In genomic region chr17:37726891-37727780, GRCh38 we compare ENCODE assay signal across 31 cellular contexts. TPM values are rescaled to one million over a fixed set of nuclear protein-coding genes. Genes with fewer than 3 reads are reported as not detected.
DNase-seq lines count a peak whose midpoint lies in the region; ATAC-seq and TF ChIP-seq lines count a peak whose summit lies in the region.
"Had no signal": no experiment of that assay in that cellular context is flagged by ENCODE, and none has a peak within 500 bp of the region (broad histone marks: within the 10 kb centered on the region; RNA-seq: fewer than 3 reads in every experiment).

No MANE protein-coding gene starts in this region.

- H3K9me3 ChIP-seq in endodermal cell (ENCODE audit: control insufficient read depth, low read length): no peaks in the 10 kb centered on the region
- H3K9me3 ChIP-seq in mucosa of descending colon: no peaks in the 10 kb centered on the region
- H3K9me3 ChIP-seq in psoas muscle: no peaks in the 10 kb centered on the region
- H3K9me3 ChIP-seq: Caco-2 had no signal

- H3K36me3 Mint-ChIP-seq in endodermal cell (ENCODE audit: low read depth): peaks cover 67% of the 10 kb centered on the region
- H3K36me3 Mint-ChIP-seq in stimulated activated effector memory CD8-positive, alpha-beta T cell treated with anti-CD3 and anti-CD28 coated beads, Interleukin-12 subunit alpha, Interleukin-12 subunit beta, amount 100 ng/mL, for 72 hours: no peaks in the 10 kb centered on the region
- H3K36me3 Mint-ChIP-seq in MCF 10A (ENCODE audit: insufficient read depth, unreplicated experiment): no peaks in the 10 kb centered on the region
- H3K36me3 Mint-ChIP-seq in activated naive CD8-positive, alpha-beta T cell treated with anti-CD3 and anti-CD28 coated beads, Interleukin-2, amount 50 U/mL, for 24 hours (ENCODE audit: low read depth): peaks cover 2% of the 10 kb centered on the region
- H3K36me3 Mint-ChIP-seq: brain; naive thymus-derived CD4-positive, alpha-beta T cell had no signal

- H3K36me3 ChIP-seq in endodermal cell (ENCODE audit: control insufficient read depth, insufficient read depth, low read length): peaks cover 69% of the 10 kb centered on the region
- H3K36me3 ChIP-seq in mucosa of descending colon (ENCODE audit: low read depth): no peaks in the 10 kb centered on the region
- no peaks in the 10 kb centered on the region for H3K36me3 ChIP-seq in psoas muscle (ENCODE audit: insufficient read depth in 1 of 2, low read depth in 1 of 2)

- H3K27ac ChIP-seq in endodermal cell (ENCODE audit: low read depth, low read length) (no peak overlapping the region), psoas muscle (no peak overlapping the region)
- H3K27ac ChIP-seq: KMS-11 had no signal

- CTCF ChIA-PET in MCF 10A (lab: Yijun Ruan, JAX): no interaction called here

- H3K27me3 Mint-ChIP-seq in endodermal cell (ENCODE audit: insufficient read depth) (no peaks in the 10 kb centered on the region), MCF 10A (ENCODE audit: insufficient read depth, unreplicated experiment) (no peaks in the 10 kb centered on the region)
- peaks cover 2% of the 10 kb centered on the region for H3K27me3 Mint-ChIP-seq in activated naive CD8-positive, alpha-beta T cell treated with anti-CD3 and anti-CD28 coated beads, Interleukin-2, amount 50 U/mL, for 24 hours
- H3K27me3 Mint-ChIP-seq: activated CD4-positive, alpha-beta T cell treated with anti-CD3 and anti-CD28 coated beads for 36 hours; stimulated activated memory B cell treated with anti-CD40 and anti-IgM and Interleukin-4, amounts not matched to agents 10 μg/mL and 1 μg/mL and 100 μg/mL, for 72 hours had no signal

- intact Hi-C loops in mucosa of descending colon (cut with DNase I, micrococcal nuclease) (no loop called here), psoas muscle (cut with DNase I) (no loop called here), MCF 10A (cut with micrococcal nuclease) (no loop called here)

- peak; percentile 72 for ATAC-seq in mucosa of descending colon
- ATAC-seq in stimulated activated effector memory CD8-positive, alpha-beta T cell treated with anti-CD3 and anti-CD28 coated beads, Interleukin-12 subunit alpha, Interleukin-12 subunit beta, amount 100 ng/mL, for 72 hours: peak; percentile 15
- no peak for ATAC-seq in psoas muscle
- no peak for ATAC-seq in activated naive CD8-positive, alpha-beta T cell treated with anti-CD3 and anti-CD28 coated beads, Interleukin-2, amount 50 U/mL, for 24 hours
- ATAC-seq: activated CD4-positive, alpha-beta T cell treated with anti-CD3 and anti-CD28 coated beads for 36 hours; naive thymus-derived CD4-positive, alpha-beta T cell; stimulated activated memory B cell treated with anti-CD40 and anti-IgM and Interleukin-4, amounts not matched to agents 10 μg/mL and 1 μg/mL and 100 μg/mL, for 72 hours had no signal

- WGBS in endodermal cell (ENCODE audit: insufficient coverage in 1 of 2, insufficient read length in 1 of 2), 2 experiments: 75 to 84% methylated on average over 8 to 15 of the region's 15 CpGs
- WGBS in psoas muscle, 3 donors: 61 to 64% (median 63%) methylated on average over 15 of the region's 15 CpGs

- DNase-seq in MV-4-11 (lab: John Stamatoyannopoulos, UW) (peak; percentile 14), endodermal cell (no peak), mucosa of descending colon (peak; percentile 75 to 77 (median 76)), psoas muscle (no peak), NCI-H1048 (lab: John Stamatoyannopoulos, UW) (no peak), MCF 10A (ENCODE audit: unreplicated experiment) (no peak)
- no peak for DNase-seq in stimulated activated effector memory CD8-positive, alpha-beta T cell treated with anti-CD3 and anti-CD28 coated beads, Interleukin-12 subunit alpha, Interleukin-12 subunit beta, amount 100 ng/mL, for 72 hours (ENCODE audit: low spot score in 2 of 2)
- no peak for DNase-seq in activated naive CD8-positive, alpha-beta T cell treated with anti-CD3 and anti-CD28 coated beads, Interleukin-2, amount 50 U/mL, for 24 hours
- DNase-seq: activated CD4-positive, alpha-beta T cell treated with anti-CD3 and anti-CD28 coated beads for 36 hours; activated gamma-delta T cell; activated T-cell treated with anti-CD3 and anti-CD28 coated beads, Interleukin-2, amount 50 U/mL, for 1 hour; C1 segment of cervical spinal cord; Caco-2; DMS79 treated with DMSO at 0.1 percent for 48 hours; effector CD4-positive, alpha-beta T cell; erythroblast; HCEC 1CT; head of caudate nucleus; kidney glomerular epithelial cell; mammary epithelial cell; naive thymus-derived CD4-positive, alpha-beta T cell; NCI-H146; NCI-H2107; NCI-H774; stimulated activated CD4-positive, alpha-beta T cell treated with anti-CD3 and anti-CD28 coated beads, Interleukin-2, amount 100 ng/mL, for 48 hours; T-helper 1 cell had no signal

- H3K9ac ChIP-seq in endodermal cell (ENCODE audit: extremely low read depth, low read length, poor library complexity, severe bottlenecking): no peak overlapping the region
- H3K9ac ChIP-seq: KMS-11 had no signal

- H3K4me1 Mint-ChIP-seq in endodermal cell (peaks cover 57% of the 10 kb centered on the region), MCF 10A (ENCODE audit: insufficient read depth, unreplicated experiment) (no peaks in the 10 kb centered on the region)
- H3K4me1 Mint-ChIP-seq in stimulated activated effector memory CD8-positive, alpha-beta T cell treated with anti-CD3 and anti-CD28 coated beads, Interleukin-12 subunit alpha, Interleukin-12 subunit beta, amount 100 ng/mL, for 72 hours: no peaks in the 10 kb centered on the region
- no peaks in the 10 kb centered on the region for H3K4me1 Mint-ChIP-seq in activated naive CD8-positive, alpha-beta T cell treated with anti-CD3 and anti-CD28 coated beads, Interleukin-2, amount 50 U/mL, for 24 hours
- H3K4me1 Mint-ChIP-seq: activated CD4-positive, alpha-beta T cell treated with anti-CD3 and anti-CD28 coated beads for 36 hours; naive thymus-derived CD4-positive, alpha-beta T cell; stimulated activated memory B cell treated with anti-CD40 and anti-IgM and Interleukin-4, amounts not matched to agents 10 μg/mL and 1 μg/mL and 100 μg/mL, for 72 hours had no signal

- no peaks in the 10 kb centered on the region for H3K27me3 ChIP-seq in endodermal cell (ENCODE audit: control insufficient read depth, insufficient read depth, low read length, poor library complexity, severe bottlenecking)
- peaks cover 0 to 6% (median 4%) of the 10 kb centered on the region in 3 donors for H3K27me3 ChIP-seq in psoas muscle (ENCODE audit: insufficient read depth in 3 of 3, low read length in 2 of 3)

- H3K4me1 ChIP-seq in endodermal cell (ENCODE audit: control insufficient read depth, insufficient read depth, low read length) (peaks cover 41% of the 10 kb centered on the region), mucosa of descending colon (ENCODE audit: low read depth) (peaks cover 37% of the 10 kb centered on the region), psoas muscle (no peaks in the 10 kb centered on the region)

- no peak overlapping the region for H3K4me3 Mint-ChIP-seq in endodermal cell
- H3K4me3 Mint-ChIP-seq in stimulated activated effector memory CD8-positive, alpha-beta T cell treated with anti-CD3 and anti-CD28 coated beads, Interleukin-12 subunit alpha, Interleukin-12 subunit beta, amount 100 ng/mL, for 72 hours: no peak overlapping the region
- H3K4me3 Mint-ChIP-seq in MCF 10A (ENCODE audit: unreplicated experiment): no peak overlapping the region
- no peak overlapping the region for H3K4me3 Mint-ChIP-seq in activated naive CD8-positive, alpha-beta T cell treated with anti-CD3 and anti-CD28 coated beads, Interleukin-2, amount 50 U/mL, for 24 hours
- H3K4me3 Mint-ChIP-seq: activated CD4-positive, alpha-beta T cell treated with anti-CD3 and anti-CD28 coated beads for 36 hours; naive thymus-derived CD4-positive, alpha-beta T cell; stimulated activated memory B cell treated with anti-CD40 and anti-IgM and Interleukin-4, amounts not matched to agents 10 μg/mL and 1 μg/mL and 100 μg/mL, for 72 hours had no signal

- no peak overlapping the region for H3K27ac Mint-ChIP-seq in endodermal cell
- H3K27ac Mint-ChIP-seq in stimulated activated effector memory CD8-positive, alpha-beta T cell treated with anti-CD3 and anti-CD28 coated beads, Interleukin-12 subunit alpha, Interleukin-12 subunit beta, amount 100 ng/mL, for 72 hours: no peak overlapping the region
- H3K27ac Mint-ChIP-seq in MCF 10A (ENCODE audit: low read depth, unreplicated experiment): no peak overlapping the region
- H3K27ac Mint-ChIP-seq in activated naive CD8-positive, alpha-beta T cell treated with anti-CD3 and anti-CD28 coated beads, Interleukin-2, amount 50 U/mL, for 24 hours: no peak overlapping the region
- H3K27ac Mint-ChIP-seq: activated CD4-positive, alpha-beta T cell treated with anti-CD3 and anti-CD28 coated beads for 36 hours; stimulated activated memory B cell treated with anti-CD40 and anti-IgM and Interleukin-4, amounts not matched to agents 10 μg/mL and 1 μg/mL and 100 μg/mL, for 72 hours had no signal

- H3K4me3 ChIP-seq in endodermal cell (ENCODE audit: low read length) (no peak overlapping the region), mucosa of descending colon (no peak overlapping the region), psoas muscle (no peak overlapping the region)

- POLR2A ChIA-PET in MCF 10A (lab: Yijun Ruan, JAX): interaction anchor here (0.6 kb wide), 1 partner anchor 75 kb away, joined by 3 read pairs; no protein-coding TSS in a partner anchor

- BruUV-seq in MCF 10A (replicated peaks; lab: Mats Ljungman, UMichigan): no TSS peak

- H3K9me3 Mint-ChIP-seq in endodermal cell (no peaks in the 10 kb centered on the region), MCF 10A (ENCODE audit: unreplicated experiment) (no peaks in the 10 kb centered on the region)
- no peaks in the 10 kb centered on the region for H3K9me3 Mint-ChIP-seq in stimulated activated effector memory CD8-positive, alpha-beta T cell treated with anti-CD3 and anti-CD28 coated beads, Interleukin-12 subunit alpha, Interleukin-12 subunit beta, amount 100 ng/mL, for 72 hours
- H3K9me3 Mint-ChIP-seq in activated naive CD8-positive, alpha-beta T cell treated with anti-CD3 and anti-CD28 coated beads, Interleukin-2, amount 50 U/mL, for 24 hours: no peaks in the 10 kb centered on the region
- H3K9me3 Mint-ChIP-seq: naive thymus-derived CD4-positive, alpha-beta T cell; stimulated activated memory B cell treated with anti-CD40 and anti-IgM and Interleukin-4, amounts not matched to agents 10 μg/mL and 1 μg/mL and 100 μg/mL, for 72 hours had no signal

- peak; percentile 10 for TF ChIP-seq CTCF in endodermal cell (conservative IDR thresholded peaks at IDR 0.05)
- TF ChIP-seq CTCF in mucosa of descending colon (IDR thresholded peaks at IDR 0.05): no peak
- TF ChIP-seq CTCF in psoas muscle (IDR thresholded peaks at IDR 0.05): no peak
- TF ChIP-seq CTCF in MCF 10A (IDR thresholded peaks at IDR 0.05; ENCODE audit: unreplicated experiment): no peak

RNA-seq across cellular contexts. Expression of gene HNF1B, which starts 17.7 kb away (rescaled TPM):
- total RNA-seq in endodermal cell (10 to 100 TPM; 39.7 to 42.7 TPM), mucosa of descending colon (10 to 100 TPM; 21.1 to 54.6 (median 34.8) TPM), psoas muscle (not detected), MCF 10A (2022) (not detected in 2 replicates)
- polyA plus RNA-seq in endodermal cell (2013, experiment 1 of 2): 4.9 TPM
- 3.9 TPM for polyA plus RNA-seq in endodermal cell (2013, experiment 2 of 2)
- polyA plus RNA-seq in psoas muscle: under 1 TPM in 1 of 3 donors, not detected in 2; 0.03 TPM
- total RNA-seq: activated CD4-positive, alpha-beta T cell treated with anti-CD3 and anti-CD28 coated beads for 36 hours; mammary epithelial cell; osteoblast; SK-MEL-5 had no signal
- polyA plus RNA-seq: mammary epithelial cell; naive thymus-derived CD4-positive, alpha-beta T cell had no signal

Comparison
In these comparisons a context has a peak if more than half of its experiments do, and no peak if none do; other contexts are left out.
1. DNase-seq: peak in MV-4-11 (single experiment) and mucosa of descending colon (3 of 3); none in endodermal cell (single experiment), stimulated activated effector memory CD8-positive, alpha-beta T cell treated with anti-CD3 and anti-CD28 coated beads, Interleukin-12 subunit alpha, Interleukin-12 subunit beta, amount 100 ng/mL, for 72 hours (0 of 2), psoas muscle (0 of 2), NCI-H1048 (single experiment), MCF 10A (single experiment) and activated naive CD8-positive, alpha-beta T cell treated with anti-CD3 and anti-CD28 coated beads, Interleukin-2, amount 50 U/mL, for 24 hours (single experiment).
2. ATAC-seq: peak in mucosa of descending colon (single experiment) and stimulated activated effector memory CD8-positive, alpha-beta T cell treated with anti-CD3 and anti-CD28 coated beads, Interleukin-12 subunit alpha, Interleukin-12 subunit beta, amount 100 ng/mL, for 72 hours (single experiment); none in psoas muscle (0 of 4) and activated naive CD8-positive, alpha-beta T cell treated with anti-CD3 and anti-CD28 coated beads, Interleukin-2, amount 50 U/mL, for 24 hours (single experiment).
3. RNA of gene HNF1B, which starts 17.7 kb away (total RNA-seq): 39.7 to 42.7 TPM in endodermal cell and 21.1 to 54.6 TPM in mucosa of descending colon; not detected in psoas muscle and not detected in MCF 10A; every median in the first group is over 10 times any median in the second.